Comparison of ENCODE assay signal across 10 cellular contexts in genomic region chr7:150955519-150956394, GRCh38. TPM values are rescaled to one million over a fixed set of nuclear protein-coding genes. Genes with fewer than 3 reads are reported as not detected.
A peak's percentile ranks its signal among the peaks of the same experiment; 100 is the strongest.
DNase-seq lines count a peak whose midpoint lies in the region; TF ChIP-seq lines count a peak whose summit lies in the region.
"Had no signal": no experiment of that assay in that cellular context is flagged by ENCODE, and none has a peak within 500 bp of the region (broad histone marks: within the 10 kb centered on the region; RNA-seq: fewer than 3 reads in every experiment).

No MANE protein-coding gene starts in this region.

- WGBS in transverse colon (ENCODE audit: low coverage in 1 of 2), 2 donors, result 61% methylated on average over 23 of the region's 38 CpGs; no CpG with 5 or more reads in 1 of the 2 donors

- H3K27ac Mint-ChIP-seq in immature natural killer cell, result no peak overlapping the region

- H3K27me3 ChIP-seq in transverse colon, result peaks cover 15% of the 10 kb centered on the region

- no peak for TF ChIP-seq POLR2A in transverse colon (IDR thresholded peaks at IDR 0.05)

- H3K27me3 Mint-ChIP-seq in immature natural killer cell (ENCODE audit: low read depth in 3 of 3), result peaks cover 11 to 16% (median 11%) of the 10 kb centered on the region in 3 donors

- no peak overlapping the region for H3K4me3 Mint-ChIP-seq in immature natural killer cell
- H3K4me3 Mint-ChIP-seq: H9 had no signal

- H3K4me3 ChIP-seq in transverse colon, result peak overlapping the region; percentile 7 to 35 (median 22)

- peak in 2 of 5 experiments; percentile 9 to 10 for TF ChIP-seq CTCF in transverse colon (IDR thresholded peaks at IDR 0.05)

- no peaks in the 10 kb centered on the region for H3K36me3 ChIP-seq in transverse colon

- H3K9me3 ChIP-seq in transverse colon, result no peaks in the 10 kb centered on the region

- in situ Hi-C loops in transverse colon (cut with MboI; ENCODE audit: low pct_ligation_motif_present in 1 of 4, low pct_unique_long_range_greater_than_20kb in 1 of 4, low sequenced_read_pairs in 3 of 4), result no loop called here

- H3K4me1 ChIP-seq in transverse colon, result peaks cover 6 to 22% (median 9%) of the 10 kb centered on the region in 4 donors

- DNase-seq in NCI-H2107 treated with DMSO at 0.1 percent for 48 hours (lab: John Stamatoyannopoulos, UW; ENCODE audit: unreplicated experiment) (peak; percentile 50), NCI-H2107 (lab: John Stamatoyannopoulos, UW) (no peak), cerebellum (ENCODE audit: low spot score) (peak; percentile 62), midbrain (lab: John Stamatoyannopoulos, UW) (peak; percentile 30), transverse colon (peak; percentile 60), immature natural killer cell (no peak), globus pallidus (ENCODE audit: low spot score) (no peak), DMS53 treated with DMSO at 0.1 percent for 48 hours (lab: John Stamatoyannopoulos, UW; ENCODE audit: unreplicated experiment) (no peak)
- DNase-seq: H9 had no signal

- H3K36me3 Mint-ChIP-seq in immature natural killer cell, result no peaks in the 10 kb centered on the region

- intact Hi-C loops in transverse colon (cut with DNase I; ENCODE audit: low total_unique reads), result no loop called here

- no peaks in the 10 kb centered on the region for H3K4me1 Mint-ChIP-seq in immature natural killer cell

- TF ChIP-seq EP300 in transverse colon (IDR thresholded peaks at IDR 0.05; ENCODE audit: low read depth), result no peak

- no peaks in the 10 kb centered on the region for H3K9me3 Mint-ChIP-seq in immature natural killer cell
- H3K9me3 Mint-ChIP-seq: H9 had no signal

- peak overlapping the region; percentile 69 to 93 (median 80) for H3K27ac ChIP-seq in transverse colon
- H3K27ac ChIP-seq: RWPE1 had no signal

RNA-seq across cellular contexts. Expression of gene KCNH2, which starts 22.4 kb away (rescaled TPM):
- 14.2 TPM for total RNA-seq in cerebellum
- 10 to 100 TPM in 3 of 4 donors, 1 to 10 TPM in 1; 9.5 to 39.0 (median 19.3) TPM for total RNA-seq in transverse colon
- not detected for polyA plus RNA-seq in immature natural killer cell

RNA-seq across cellular contexts. Expression of gene NOS3, which starts 35.1 kb away (rescaled TPM):
- total RNA-seq in cerebellum, result 1.5 TPM
- total RNA-seq in transverse colon, result 10 to 100 TPM in 2 of 4 donors, 1 to 10 TPM in 2; 2.5 to 34.2 (median 7.0) TPM
- polyA plus RNA-seq in immature natural killer cell, result 1 to 10 TPM in 2 of 3 donors, under 1 TPM in 1; 0.21 to 4.9 (median 2.4) TPM

Comparison
In these comparisons a context has a peak if more than half of its experiments do, and no peak if none do; other contexts are left out.
1. DNase-seq: peak in NCI-H2107 treated with DMSO at 0.1 percent for 48 hours (single experiment), cerebellum (single experiment), midbrain (single experiment) and transverse colon (single experiment); none in NCI-H2107 (single experiment), immature natural killer cell (0 of 3), globus pallidus (single experiment) and DMS53 treated with DMSO at 0.1 percent for 48 hours (single experiment).